In the genomic region with DNA sequence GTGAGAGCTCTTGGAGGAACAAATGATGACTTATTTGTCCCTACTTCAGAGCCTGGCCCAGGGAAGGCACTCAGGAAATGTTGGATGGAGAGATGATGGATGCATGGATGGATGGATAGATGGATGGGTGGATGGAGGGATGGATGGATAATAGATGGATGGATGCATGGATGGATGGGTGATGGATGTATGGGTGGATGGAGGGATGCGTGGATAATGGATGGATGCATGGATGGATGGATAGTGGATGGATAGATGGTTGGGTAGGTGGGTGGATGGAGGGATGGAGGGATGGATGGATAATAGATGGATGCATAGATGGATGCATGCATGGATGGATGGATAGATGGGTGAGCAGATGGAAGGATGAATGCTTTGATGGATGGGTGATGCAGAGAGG, we compare ENCODE assay signal across 27 cellular contexts. TPM values are rescaled to one million over a fixed set of nuclear protein-coding genes. Genes with fewer than 3 reads are reported as not detected.
DNase-seq lines count a peak whose midpoint lies in the region; ATAC-seq, FAIRE-seq and TF ChIP-seq lines count a peak whose summit lies in the region.
"Had no signal": no experiment of that assay in that cellular context is flagged by ENCODE, and none has a peak within 500 bp of the region (broad histone marks: within the 10 kb centered on the region; RNA-seq: fewer than 3 reads in every experiment).

No MANE protein-coding gene starts in this region.

- no peak for ATAC-seq in effector memory CD8-positive, alpha-beta T cell (replicated peaks)
- ATAC-seq: stimulated activated memory B cell treated with anti-CD40 and anti-IgM and Interleukin-4, amounts not matched to agents 10 μg/mL and 1 μg/mL and 100 μg/mL, for 72 hours; WTC11 had no signal

- POLR2A ChIA-PET in CD4-positive, alpha-beta memory T cell (lab: Charles Lee; ENCODE audit: partially characterized antibody), result interaction anchor here (1.6 to 23.5 kb wide), 2 partner anchors 8 to 27 kb away, joined by 4 to 963 read pairs; a partner anchor contains a TSS

- no peak for DNase-seq in CD4-positive, alpha-beta memory T cell
- DNase-seq in HTR-8/SVneo (ENCODE audit: insufficient read length, low spot score) (no peak), neural crest cell (ENCODE audit: low read depth, low spot score) (no peak), activated T-cell treated with anti-CD3 and anti-CD28 coated beads for 4 hours (no peak), ovary (no peak)
- DNase-seq in effector memory CD8-positive, alpha-beta T cell, result no peak
- DNase-seq in effector memory CD4-positive, alpha-beta T cell, result no peak
- DNase-seq: activated CD4-positive, alpha-beta T cell treated with anti-CD3 and anti-CD28 coated beads, Interleukin-2, amount 50 U/mL, for 4 hours; activated effector memory CD4-positive, alpha-beta T cell treated with Interleukin-2 at 50 U/mL for 16 hours; cerebellar nuclear complex; dorsolateral prefrontal cortex; kidney; NCI-H1092; NCI-H1930; NCI-H526 treated with DMSO at 0.1 percent for 48 hours; SHP77; stimulated activated CD4-positive, alpha-beta T cell treated with anti-CD3 and anti-CD28 coated beads, Interleukin-4, amount 100 ng/mL, for 24 hours; testis; uterus had no signal

- intact Hi-C loops in CD4-positive, alpha-beta memory T cell (cut with micrococcal nuclease), result no loop called here
- intact Hi-C loops in ovary (cut with DNase I), result no loop called here

- peaks cover 37 to 42% of the 10 kb centered on the region in 2 donors for H3K36me3 Mint-ChIP-seq in CD4-positive, alpha-beta memory T cell
- peaks cover 33% of the 10 kb centered on the region for H3K36me3 Mint-ChIP-seq in effector memory CD8-positive, alpha-beta T cell (ENCODE audit: insufficient read depth)
- peaks cover 4% of the 10 kb centered on the region for H3K36me3 Mint-ChIP-seq in neural crest cell (ENCODE audit: low read depth)

- no peaks in the 10 kb centered on the region for H3K27me3 Mint-ChIP-seq in CD4-positive, alpha-beta memory T cell
- H3K27me3 Mint-ChIP-seq in effector memory CD8-positive, alpha-beta T cell, result no peaks in the 10 kb centered on the region
- no peaks in the 10 kb centered on the region for H3K27me3 Mint-ChIP-seq in neural crest cell (ENCODE audit: low read depth)
- H3K27me3 Mint-ChIP-seq: IgD-negative memory B cell; stimulated activated memory B cell treated with anti-CD40 and anti-IgM and Interleukin-4, amounts not matched to agents 10 μg/mL and 1 μg/mL and 100 μg/mL, for 72 hours had no signal

- peak overlapping the region in 5 of 7 donors; percentile 19 to 72 (median 67) for H3K27ac Mint-ChIP-seq in CD4-positive, alpha-beta memory T cell
- peak overlapping the region; percentile 64 to 85 for H3K27ac Mint-ChIP-seq in effector memory CD8-positive, alpha-beta T cell
- peak overlapping the region; percentile 51 for H3K27ac Mint-ChIP-seq in neural crest cell (ENCODE audit: unreplicated experiment)
- H3K27ac Mint-ChIP-seq: stimulated activated memory B cell treated with anti-CD40 and anti-IgM and Interleukin-4, amounts not matched to agents 10 μg/mL and 1 μg/mL and 100 μg/mL, for 72 hours; WTC11 had no signal

- no peak overlapping the region for H3K27ac ChIP-seq in CD4-positive, alpha-beta memory T cell (ENCODE audit: low read depth, low read length)
- no peak overlapping the region for H3K27ac ChIP-seq in effector memory CD4-positive, alpha-beta T cell (ENCODE audit: insufficient read depth, low read length, poor library complexity, severe bottlenecking)
- H3K27ac ChIP-seq in ovary, result no peak overlapping the region
- H3K27ac ChIP-seq: C4-2B, dorsolateral prefrontal cortex, right atrium auricular region, testis had no signal

- no peaks in the 10 kb centered on the region for H3K9me3 Mint-ChIP-seq in CD4-positive, alpha-beta memory T cell
- H3K9me3 Mint-ChIP-seq in effector memory CD8-positive, alpha-beta T cell, result no peaks in the 10 kb centered on the region
- H3K9me3 Mint-ChIP-seq in neural crest cell, result peaks cover 3% of the 10 kb centered on the region
- H3K9me3 Mint-ChIP-seq: IgD-negative memory B cell, WTC11 had no signal

- no peaks in the 10 kb centered on the region for H3K9me3 ChIP-seq in CD4-positive, alpha-beta memory T cell (ENCODE audit: control insufficient read depth in 1 of 2, low read length in 2 of 2)
- H3K9me3 ChIP-seq in effector memory CD4-positive, alpha-beta T cell (ENCODE audit: control insufficient read depth, low read length), result no peaks in the 10 kb centered on the region
- H3K9me3 ChIP-seq in ovary, result no peaks in the 10 kb centered on the region
- H3K9me3 ChIP-seq: right atrium auricular region, testis, uterus had no signal

- peaks cover 47% of the 10 kb centered on the region for H3K4me1 ChIP-seq in CD4-positive, alpha-beta memory T cell (ENCODE audit: insufficient read depth, low read length)
- H3K4me1 ChIP-seq in effector memory CD4-positive, alpha-beta T cell (ENCODE audit: control insufficient read depth, insufficient read depth, low read length, poor library complexity, severe bottlenecking), result peaks cover 22% of the 10 kb centered on the region
- H3K4me1 ChIP-seq in ovary (ENCODE audit: insufficient read depth), result no peaks in the 10 kb centered on the region
- H3K4me1 ChIP-seq: uterus had no signal

- TF ChIP-seq CTCF in neural crest cell (conservative IDR thresholded peaks at IDR 0.05), result no peak
- no peak for TF ChIP-seq CTCF in ovary (IDR thresholded peaks at IDR 0.05)

- H3K4me1 Mint-ChIP-seq in CD4-positive, alpha-beta memory T cell, result peaks cover 46 to 73% (median 58%) of the 10 kb centered on the region in 4 donors
- H3K4me1 Mint-ChIP-seq in effector memory CD8-positive, alpha-beta T cell (ENCODE audit: low read depth in 2 of 2), result peaks cover 47 to 49% of the 10 kb centered on the region in 2 donors
- peaks cover 16% of the 10 kb centered on the region for H3K4me1 Mint-ChIP-seq in neural crest cell

- no peak overlapping the region for H3K4me3 Mint-ChIP-seq in CD4-positive, alpha-beta memory T cell
- no peak overlapping the region for H3K4me3 Mint-ChIP-seq in effector memory CD8-positive, alpha-beta T cell
- no peak overlapping the region for H3K4me3 Mint-ChIP-seq in neural crest cell
- H3K4me3 Mint-ChIP-seq: stimulated activated memory B cell treated with anti-CD40 and anti-IgM and Interleukin-4, amounts not matched to agents 10 μg/mL and 1 μg/mL and 100 μg/mL, for 72 hours; WTC11 had no signal

- TF ChIP-seq EP300 in ovary (IDR thresholded peaks at IDR 0.05), result no peak

- H3K4me3 ChIP-seq in CD4-positive, alpha-beta memory T cell (ENCODE audit: low read length in 2 of 2), result no peak overlapping the region
- no peak overlapping the region for H3K4me3 ChIP-seq in effector memory CD4-positive, alpha-beta T cell (ENCODE audit: insufficient read depth, low read depth, low read length, poor library complexity, severe bottlenecking)
- no peak overlapping the region for H3K4me3 ChIP-seq in ovary
- H3K4me3 ChIP-seq: dorsolateral prefrontal cortex, lung, right atrium auricular region, testis, uterus had no signal

- no peaks in the 10 kb centered on the region for H3K27me3 ChIP-seq in CD4-positive, alpha-beta memory T cell (ENCODE audit: insufficient read depth, low read length)
- no peaks in the 10 kb centered on the region for H3K27me3 ChIP-seq in effector memory CD4-positive, alpha-beta T cell (replicated peaks; ENCODE audit: control insufficient read depth, insufficient read depth, low read length, poor library complexity, severe bottlenecking)
- no peaks in the 10 kb centered on the region for H3K27me3 ChIP-seq in ovary
- H3K27me3 ChIP-seq: dorsolateral prefrontal cortex, right atrium auricular region, testis, uterus had no signal

- peak; percentile 69 for FAIRE-seq in HTR-8/SVneo (lab: Jason Lieb, UNC)
- FAIRE-seq: GM12891, H1, kidney had no signal

- H3K36me3 ChIP-seq in CD4-positive, alpha-beta memory T cell (ENCODE audit: insufficient read depth, low read length), result peaks cover 12% of the 10 kb centered on the region
- H3K36me3 ChIP-seq in effector memory CD4-positive, alpha-beta T cell (ENCODE audit: control insufficient read depth, insufficient read depth, low read length), result peaks cover 3% of the 10 kb centered on the region
- H3K36me3 ChIP-seq in ovary, result no peaks in the 10 kb centered on the region
- H3K36me3 ChIP-seq: uterus had no signal

- CTCF ChIA-PET in CD4-positive, alpha-beta memory T cell (lab: Charles Lee; ENCODE audit: partially characterized antibody), result interaction anchor here (1.4 kb wide), 1 partner anchor 48 kb away, joined by 3 read pairs; no protein-coding TSS in a partner anchor

- TF ChIP-seq POLR2A in ovary (IDR thresholded peaks at IDR 0.05), result no peak

- WGBS in ovary, 3 donors, result 94 to 100% (median 100%) methylated on average over 1 of the region's 1 CpG

RNA-seq across cellular contexts. Expression of a gene that starts 23.2 kb away (rescaled TPM):
- total RNA-seq in CD4-positive, alpha-beta memory T cell, result 10 to 100 TPM; 10.6 to 10.8 TPM
- 1 to 10 TPM; 3.0 to 8.3 TPM for polyA plus RNA-seq in CD4-positive, alpha-beta memory T cell
- total RNA-seq in neural crest cell (0.14 and 0.36 TPM in 2 replicates), ovary (under 1 TPM in 6 of 7 donors, not detected in 1; 0.17 to 0.57 (median 0.33) TPM)
- polyA plus RNA-seq in ovary, result under 1 TPM; 0.40 to 0.45 TPM
